In the genomic region with DNA sequence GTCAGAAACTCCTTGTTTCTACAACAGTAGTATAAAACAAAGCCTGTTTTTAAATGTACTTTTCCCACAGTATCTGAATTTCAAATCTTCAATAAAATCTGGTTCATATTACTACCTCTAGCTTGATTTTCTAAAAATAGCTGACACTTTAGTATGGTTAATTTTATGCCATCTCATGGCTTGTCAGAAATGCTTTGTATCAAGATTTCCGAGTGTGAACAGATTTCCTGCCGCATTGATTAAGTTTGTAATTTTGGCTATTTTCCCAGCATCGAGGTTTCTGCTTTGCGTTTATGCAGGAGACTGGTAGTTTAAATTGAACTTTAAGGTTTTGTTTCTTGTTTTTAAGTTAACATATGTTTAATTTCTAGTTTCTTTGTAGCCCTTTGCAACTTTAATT, we compare ENCODE assay signal across 14 cellular contexts. TPM values are rescaled to one million over a fixed set of nuclear protein-coding genes. Genes with fewer than 3 reads are reported as not detected.
DNase-seq lines count a peak whose midpoint lies in the region; ATAC-seq, FAIRE-seq and TF ChIP-seq lines count a peak whose summit lies in the region.
"Had no signal": no experiment of that assay in that cellular context is flagged by ENCODE, and none has a peak within 500 bp of the region (broad histone marks: within the 10 kb centered on the region; RNA-seq: fewer than 3 reads in every experiment).

No MANE protein-coding gene starts in this region.

- H2BK120ac ChIP-seq in mesenchymal stem cell (ENCODE audit: low read depth, low read length) = no peak overlapping the region

- TF ChIP-seq EP300 in sigmoid colon (IDR thresholded peaks at IDR 0.05) = no peak

- no peak overlapping the region for H3K23ac ChIP-seq in mesenchymal stem cell (ENCODE audit: low read length in 2 of 2)

- H2BK15ac ChIP-seq in mesenchymal stem cell (ENCODE audit: low read depth, poor library complexity, severe bottlenecking) = no peak overlapping the region

- peaks cover 72% of the 10 kb centered on the region for H3K4me1 ChIP-seq in body of pancreas
- peaks cover 1% of the 10 kb centered on the region for H3K4me1 ChIP-seq in mesenchymal stem cell (ENCODE audit: control insufficient read depth, insufficient read depth, low read depth, low read length)
- peaks cover 0 to 42% (median 16%) of the 10 kb centered on the region in 4 donors for H3K4me1 ChIP-seq in sigmoid colon

- no peak for FAIRE-seq in GM12892 (lab: Jason Lieb, UNC)

- no peak overlapping the region for H4K91ac ChIP-seq in mesenchymal stem cell (ENCODE audit: low read length)

- H3K9me3 ChIP-seq in CD4-positive, alpha-beta T cell (ENCODE audit: control insufficient read depth, low read length) = no peaks in the 10 kb centered on the region
- H3K9me3 ChIP-seq in body of pancreas (no peaks in the 10 kb centered on the region), mesenchymal stem cell (ENCODE audit: control insufficient read depth, low read length) (no peaks in the 10 kb centered on the region), sigmoid colon (no peaks in the 10 kb centered on the region)

- peaks cover 41% of the 10 kb centered on the region for H3K36me3 Mint-ChIP-seq in CD4-positive, alpha-beta T cell (ENCODE audit: low read depth)

- ATAC-seq in CD4-positive, alpha-beta T cell (ENCODE audit: poor library complexity) = no peak
- ATAC-seq in body of pancreas (no peak), GM18511 (IDR thresholded peaks at IDR 0.05; ENCODE audit: unreplicated experiment) (no peak)
- ATAC-seq: activated CD8-positive, alpha-beta T cell treated with anti-CD3 and anti-CD28 coated beads for 36 hours had no signal

- H3K4me3 ChIP-seq in body of pancreas (no peak overlapping the region), mesenchymal stem cell (ENCODE audit: insufficient read depth in 1 of 2, low read depth in 1 of 2, low read length in 2 of 2) (peak overlapping the region in 1 of 2 experiments; percentile 31), sigmoid colon (no peak overlapping the region)
- H3K4me3 ChIP-seq: adrenal gland had no signal

- H3K27me3 ChIP-seq in CD4-positive, alpha-beta T cell (ENCODE audit: control insufficient read depth, insufficient read depth, low read length) = no peaks in the 10 kb centered on the region
- no peaks in the 10 kb centered on the region for H3K27me3 ChIP-seq in body of pancreas
- no peaks in the 10 kb centered on the region for H3K27me3 ChIP-seq in mesenchymal stem cell (ENCODE audit: control insufficient read depth in 1 of 2, insufficient read depth in 1 of 2, low read length in 2 of 2)
- H3K27me3 ChIP-seq in sigmoid colon = no peaks in the 10 kb centered on the region
- H3K27me3 ChIP-seq: adrenal gland had no signal

- intact Hi-C loops in CD4-positive, alpha-beta T cell (cut with DNase I, micrococcal nuclease) = loop anchor here (5.0 to 10.0 kb wide), 3 partner anchors 37 to 93 kb away; partner anchors contain the start of gene HPF1 (in 1 of the 2)
- intact Hi-C loops in body of pancreas (cut with DNase I) (no loop called here), sigmoid colon (cut with DNase I) (no loop called here)

- H2BK12ac ChIP-seq in mesenchymal stem cell (ENCODE audit: low read length in 2 of 2) = no peak overlapping the region

- H2AK5ac ChIP-seq in mesenchymal stem cell (ENCODE audit: low read length, severe bottlenecking) = no peak overlapping the region

- no peak overlapping the region for H3K4me3 Mint-ChIP-seq in CD4-positive, alpha-beta T cell
- H3K4me3 Mint-ChIP-seq: activated CD8-positive, alpha-beta T cell treated with anti-CD3 and anti-CD28 coated beads for 36 hours; dendritic cell treated with granulocyte-macrophage colony-stimulating factor and Interleukin-4, amounts not matched to agents 40 ng/mL and 50 ng/mL, for 4 days; naive B cell had no signal

- peak overlapping the region; percentile 12 for H3K27ac Mint-ChIP-seq in CD4-positive, alpha-beta T cell
- H3K27ac Mint-ChIP-seq: activated CD8-positive, alpha-beta T cell treated with anti-CD3 and anti-CD28 coated beads for 36 hours; dendritic cell treated with granulocyte-macrophage colony-stimulating factor and Interleukin-4, amounts not matched to agents 40 ng/mL and 50 ng/mL, for 4 days had no signal

- no peak overlapping the region for H2AFZ ChIP-seq in mesenchymal stem cell (ENCODE audit: low read depth, low read length)

- POLR2A ChIA-PET in CD4-positive, alpha-beta T cell (lab: Charles Lee) = no interaction called here

- H3K4me2 ChIP-seq in mesenchymal stem cell (ENCODE audit: low read length, poor library complexity, severe bottlenecking) = no peak overlapping the region
- H3K4me2 ChIP-seq: KMS-11 had no signal

- H4K8ac ChIP-seq in mesenchymal stem cell (ENCODE audit: low read length) = no peak overlapping the region

- no peak for TF ChIP-seq CTCF in CD4-positive, alpha-beta T cell (IDR thresholded peaks at IDR 0.05)
- TF ChIP-seq CTCF in body of pancreas (IDR thresholded peaks at IDR 0.05) (no peak), sigmoid colon (IDR thresholded peaks at IDR 0.05) (no peak)

- TF ChIP-seq POLR2A in body of pancreas (IDR thresholded peaks at IDR 0.05) (no peak), GM12892 (IDR thresholded peaks at IDR 0.05; ENCODE audit: low read depth, low read length) (no peak), sigmoid colon (IDR thresholded peaks at IDR 0.05) (no peak)

- no peaks in the 10 kb centered on the region for H3K36me3 ChIP-seq in body of pancreas (replicated peaks in 1 of 2; ENCODE audit: insufficient read depth in 1 of 2, low read depth in 2 of 2)
- peaks cover 0 to 7% of the 10 kb centered on the region in 2 experiments for H3K36me3 ChIP-seq in mesenchymal stem cell (ENCODE audit: control insufficient read depth in 1 of 2, insufficient read depth in 2 of 2, low read depth in 1 of 2, low read length in 2 of 2)
- no peaks in the 10 kb centered on the region for H3K36me3 ChIP-seq in sigmoid colon
- H3K36me3 ChIP-seq: adrenal gland had no signal

- peaks cover 41% of the 10 kb centered on the region for H3K4me1 Mint-ChIP-seq in CD4-positive, alpha-beta T cell (ENCODE audit: low read depth)

- H3K9me3 Mint-ChIP-seq in CD4-positive, alpha-beta T cell = no peaks in the 10 kb centered on the region
- H3K9me3 Mint-ChIP-seq: dendritic cell treated with granulocyte-macrophage colony-stimulating factor and Interleukin-4, amounts not matched to agents 40 ng/mL and 50 ng/mL, for 4 days had no signal

- no peak overlapping the region for H3K27ac ChIP-seq in CD4-positive, alpha-beta T cell (ENCODE audit: low read depth, low read length)
- H3K27ac ChIP-seq in body of pancreas (peak overlapping the region in 3 of 4 donors; percentile 76 to 97 (median 90)), mesenchymal stem cell (ENCODE audit: low read length, poor library complexity, severe bottlenecking) (no peak overlapping the region), sigmoid colon (peak overlapping the region in 2 of 4 donors; percentile 24 to 28)
- H3K27ac ChIP-seq: KMS-11 had no signal

- no peak for DNase-seq in CD4-positive, alpha-beta T cell
- DNase-seq in M059J (ENCODE audit: low read depth) (peak; percentile 2), body of pancreas (no peak), mesenchymal stem cell (no peak), anterior cingulate cortex (lab: John Stamatoyannopoulos, UW) (no peak), GM12892 (ENCODE audit: insufficient read length) (no peak), sigmoid colon (no peak)
- DNase-seq: activated CD8-positive, alpha-beta T cell treated with anti-CD3 and anti-CD28 coated beads for 36 hours; adrenal gland; naive B cell; stimulated activated CD4-positive, alpha-beta T cell treated with anti-CD3 and anti-CD28 coated beads, Interleukin-1b, Interleukin-23, amount 100 ng/mL, for 48 hours had no signal

- peaks cover 9% of the 10 kb centered on the region for H3K79me1 ChIP-seq in mesenchymal stem cell (replicated peaks; ENCODE audit: low read length, poor library complexity, severe bottlenecking)

- WGBS in body of pancreas, 2 donors = 0 to 3% methylated on average over 4 of the region's 4 CpGs
- WGBS in mesenchymal stem cell = 62% methylated on average over 4 of the region's 4 CpGs
- 20 to 28% methylated on average over 4 of the region's 4 CpGs for WGBS in sigmoid colon, 2 donors

- CTCF ChIA-PET in CD4-positive, alpha-beta T cell (lab: Charles Lee) = no interaction called here

- H3K9ac ChIP-seq in mesenchymal stem cell (ENCODE audit: low read length) = peak overlapping the region; percentile 62
- H3K9ac ChIP-seq: KMS-11 had no signal

- H3K4ac ChIP-seq in mesenchymal stem cell (ENCODE audit: low read depth in 1 of 2, low read length in 2 of 2) = no peak overlapping the region

- H3K18ac ChIP-seq in mesenchymal stem cell (ENCODE audit: low read depth in 1 of 2, low read length in 2 of 2) = no peak overlapping the region

- no peak overlapping the region for H2BK5ac ChIP-seq in mesenchymal stem cell (ENCODE audit: low read depth, low read length, poor library complexity, severe bottlenecking)

- H3K27me3 Mint-ChIP-seq in CD4-positive, alpha-beta T cell = no peaks in the 10 kb centered on the region
- H3K27me3 Mint-ChIP-seq: activated CD8-positive, alpha-beta T cell treated with anti-CD3 and anti-CD28 coated beads for 36 hours; dendritic cell treated with granulocyte-macrophage colony-stimulating factor and Interleukin-4, amounts not matched to agents 40 ng/mL and 50 ng/mL, for 4 days; naive B cell had no signal

- H3K14ac ChIP-seq in mesenchymal stem cell (ENCODE audit: low read length in 2 of 2) = no peak overlapping the region

RNA-seq across cellular contexts. Expression of gene CLCN3, which starts 44.2 kb away (rescaled TPM):
- 1 to 10 TPM; 9.0 to 9.2 TPM for total RNA-seq in CD4-positive, alpha-beta T cell
- 5.8 and 11.3 TPM in 2 replicates for total RNA-seq in M059J (2014; rRNA removed; shearing (Covaris generic))
- total RNA-seq in body of pancreas = 10 to 100 TPM; 22.4 to 40.5 TPM
- polyA plus RNA-seq in mesenchymal stem cell (2013, experiment 1 of 2) = 48.6 TPM
- polyA plus RNA-seq in mesenchymal stem cell (2013, experiment 2 of 2) = 46.9 TPM
- 9.4 TPM for polyA plus RNA-seq in GM12892 (2012; ENCODE audit: missing spikeins)
- 10 to 100 TPM; 15.9 to 20.3 (median 17.0) TPM for total RNA-seq in sigmoid colon
- 10 to 100 TPM in 2 of 3 donors, 1 to 10 TPM in 1; 8.6 to 37.1 (median 11.4) TPM for polyA plus RNA-seq in sigmoid colon

RNA-seq across cellular contexts. Expression of gene NEK1, which starts 52.2 kb away (rescaled TPM):
- total RNA-seq in CD4-positive, alpha-beta T cell = 10 to 100 TPM in 1 of 2 experiments, 1 to 10 TPM in 1; 9.5 to 10.2 TPM
- total RNA-seq in M059J (2014; rRNA removed; shearing (Covaris generic)) = 3.1 and 4.0 TPM in 2 replicates
- total RNA-seq in body of pancreas = 10 to 100 TPM in 1 of 2 donors, 1 to 10 TPM in 1; 6.3 to 12.2 TPM
- 7.6 TPM for polyA plus RNA-seq in mesenchymal stem cell (2013, experiment 1 of 2)
- 8.3 TPM for polyA plus RNA-seq in mesenchymal stem cell (2013, experiment 2 of 2)
- 5.9 TPM for polyA plus RNA-seq in GM12892 (2012; ENCODE audit: missing spikeins)
- total RNA-seq in sigmoid colon = 10 to 100 TPM; 16.1 to 19.1 (median 17.0) TPM
- polyA plus RNA-seq in sigmoid colon = 1 to 10 TPM; 3.9 to 4.8 (median 4.2) TPM

Comparison
In these comparisons a context has a peak if more than half of its experiments do, and no peak if none do; other contexts are left out.
1. H3K27ac ChIP-seq: peak in body of pancreas (3 of 4); none in CD4-positive, alpha-beta T cell (single experiment) and mesenchymal stem cell (single experiment).
2. intact Hi-C loops: an anchor here in CD4-positive, alpha-beta T cell (5.0 to 10.0 kb wide); none called in body of pancreas and sigmoid colon.